ENCODE assay signal across 26 cellular contexts in the genomic region with DNA sequence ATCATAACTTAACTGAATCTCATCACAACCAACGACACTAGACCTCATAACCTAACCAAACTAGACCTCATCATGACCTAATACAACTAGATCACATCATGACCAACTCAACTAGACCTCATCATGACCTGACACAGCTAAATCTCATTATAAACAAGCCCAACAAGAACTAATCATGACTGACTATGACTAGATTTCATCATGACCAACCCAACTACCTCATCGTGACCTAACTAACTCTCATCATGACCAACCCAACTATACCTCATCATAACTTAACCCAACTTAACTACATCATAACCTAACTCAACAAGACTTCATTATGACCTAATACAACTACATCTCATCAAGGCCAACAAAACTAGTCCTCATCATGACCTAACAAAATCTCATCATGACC.
A peak's percentile ranks its signal among the peaks of the same experiment; 100 is the strongest.
DNase-seq lines count a peak whose midpoint lies in the region; ATAC-seq, FAIRE-seq and TF ChIP-seq lines count a peak whose summit lies in the region.
"Had no signal": no experiment of that assay in that cellular context is flagged by ENCODE, and none has a peak within 500 bp of the region (broad histone marks: within the 10 kb centered on the region; RNA-seq: fewer than 3 reads in every experiment).

No MANE protein-coding gene starts in this region.

- H2BK5ac ChIP-seq in H1 (ENCODE audit: low read depth, low read length): no peak overlapping the region

- H4K5ac ChIP-seq in H1 (ENCODE audit: insufficient read length, low read depth, low read length): no peak overlapping the region

- RAD21 ChIA-PET in GM12878 (lab: Charles Lee; ENCODE audit: unreplicated experiment): no interaction called here

- no peak overlapping the region for H3K23ac ChIP-seq in H1 (ENCODE audit: insufficient read length)

- no peaks in the 10 kb centered on the region; the same call in 1 of the 2 replicates for H3K79me1 ChIP-seq in H1 (ENCODE audit: low read depth, low read length)

- no peak overlapping the region for H3K27ac ChIP-seq in HEK293 (ENCODE audit: extremely low read depth, low read depth, low read length)
- no peak overlapping the region for H3K27ac ChIP-seq in GM12878 (ENCODE audit: control insufficient read depth, insufficient read depth)
- H3K27ac ChIP-seq in H1 (ENCODE audit: low read depth, low read length): no peak overlapping the region
- H3K27ac ChIP-seq in caudate nucleus (ENCODE audit: low read depth, low read length): no peak overlapping the region
- H3K27ac ChIP-seq: BLaER1 had no signal

- no peak overlapping the region for H4K8ac ChIP-seq in H1 (ENCODE audit: extremely low read depth, insufficient read depth, low read length)

- no peak for ATAC-seq in GM12878
- ATAC-seq in naive thymus-derived CD8-positive, alpha-beta T cell: no peak

- TF ChIP-seq POLR2A in GM12891 (IDR thresholded peaks at IDR 0.05; ENCODE audit: low read depth, low read length) (no peak), GM12878 (IDR thresholded peaks at IDR 0.05; ENCODE audit: low read depth, low read length) (no peak), H1 (IDR thresholded peaks at IDR 0.05; ENCODE audit: control extremely low read depth in 1 of 2, low read depth in 2 of 2, low read length in 2 of 2) (no peak)

- CTCF ChIA-PET in HEK293 (lab: Yijun Ruan, JAX): no interaction called here
- CTCF ChIA-PET in GM12878 (lab: Yijun Ruan, JAX): no interaction called here
- CTCF ChIA-PET in H1 (lab: Charles Lee; ENCODE audit: partially characterized antibody): no interaction called here

- no peaks in the 10 kb centered on the region for H3K79me2 ChIP-seq in GM12878 (ENCODE audit: control insufficient read depth, insufficient read depth, low read length)
- peaks cover 12 to 33% of the 10 kb centered on the region in 2 experiments; a peak in 3 of 4 replicates for H3K79me2 ChIP-seq in H1 (ENCODE audit: control insufficient read depth in 1 of 2, insufficient read depth in 2 of 2, low read length in 2 of 2)

- in situ Hi-C loops in GM12878 (cut with MboI): no loop called here

- H3K4me2 ChIP-seq in GM12878 (ENCODE audit: control insufficient read depth, insufficient read depth): no peak overlapping the region
- no peak overlapping the region for H3K4me2 ChIP-seq in H1 (ENCODE audit: insufficient read depth in 1 of 2, low read depth in 2 of 2, low read length in 2 of 2)
- H3K4me2 ChIP-seq: BLaER1 had no signal

- no peak overlapping the region for H2BK12ac ChIP-seq in H1 (ENCODE audit: low read depth, low read length)

- H3K27me3 ChIP-seq in GM12878 (replicated peaks in 1 of 2; ENCODE audit: control insufficient read depth in 2 of 2, insufficient read depth in 2 of 2, low read length in 1 of 2) (no peaks in the 10 kb centered on the region), H1 (replicated peaks in 1 of 4; ENCODE audit: control insufficient read depth in 3 of 4, extremely low read depth in 1 of 4, insufficient read depth in 3 of 4, low read length in 3 of 4) (no peaks in the 10 kb centered on the region)
- H3K27me3 ChIP-seq: BE2C, BLaER1 had no signal

- H3K18ac ChIP-seq in H1 (ENCODE audit: extremely low read depth, low read length): no peak overlapping the region

- no peak overlapping the region for H3K4me3 Mint-ChIP-seq in naive thymus-derived CD8-positive, alpha-beta T cell
- H3K4me3 Mint-ChIP-seq: CD14-positive monocyte; CD4-positive, alpha-beta memory T cell; CD4-positive, CD25-positive, alpha-beta regulatory T cell; CD8-positive, alpha-beta memory T cell had no signal

- H3K4me1 ChIP-seq in HEK293 (ENCODE audit: control insufficient read depth, insufficient read depth, low read length) (no peaks in the 10 kb centered on the region), GM12878 (ENCODE audit: control insufficient read depth, insufficient read depth, low read length) (no peaks in the 10 kb centered on the region), H1 (replicated peaks in 1 of 4; ENCODE audit: control insufficient read depth in 3 of 4, insufficient read depth in 4 of 4, low read length in 3 of 4) (no peaks in the 10 kb centered on the region)
- H3K4me1 ChIP-seq: BE2C had no signal

- H3K27ac Mint-ChIP-seq in naive thymus-derived CD8-positive, alpha-beta T cell: no peak overlapping the region
- H3K27ac Mint-ChIP-seq: CD14-positive monocyte; CD4-positive, alpha-beta memory T cell; CD4-positive, CD25-positive, alpha-beta regulatory T cell; CD8-positive, alpha-beta memory T cell had no signal

- H3K9me3 ChIP-seq in HEK293 (ENCODE audit: control insufficient read depth, insufficient read depth, low read depth, low read length) (no peaks in the 10 kb centered on the region), GM12878 (replicated peaks; ENCODE audit: control insufficient read depth, insufficient read depth, low read length) (peaks cover 2% of the 10 kb centered on the region), H1 (ENCODE audit: insufficient read depth in 2 of 2, low read depth in 1 of 2, low read length in 1 of 2) (peaks cover 0 to 16% of the 10 kb centered on the region in 2 experiments; a peak in 1 of 4 replicates)
- H3K9me3 ChIP-seq: BE2C had no signal

- no peak overlapping the region for H2AFZ ChIP-seq in GM12878 (ENCODE audit: control insufficient read depth, low read depth, low read length)
- no peak overlapping the region for H2AFZ ChIP-seq in H1 (ENCODE audit: low read length)

- FAIRE-seq in GM12891 (lab: Jason Lieb, UNC): peak; percentile 76
- FAIRE-seq in GM12878 (lab: Jason Lieb, UNC): no peak
- FAIRE-seq in H1 (lab: Jason Lieb, UNC): peak; percentile 69
- FAIRE-seq: A204.1, GM18507 had no signal

- H3K36me3 ChIP-seq in HEK293 (ENCODE audit: control insufficient read depth in 2 of 2, insufficient read depth in 1 of 2, low read length in 2 of 2) (no peaks in the 10 kb centered on the region), GM12878 (ENCODE audit: control insufficient read depth in 2 of 2, insufficient read depth in 2 of 2, low read length in 1 of 2) (peaks cover 2 to 3% of the 10 kb centered on the region in 2 experiments; a peak in 2 of 4 replicates), H1 (ENCODE audit: control insufficient read depth in 2 of 4, insufficient read depth in 4 of 4, low read length in 3 of 4) (peaks cover 0 to 3% (median 0%) of the 10 kb centered on the region in 4 experiments; a peak in 3 of 8 replicates)
- H3K36me3 ChIP-seq: BE2C had no signal

- H3K14ac ChIP-seq in H1 (ENCODE audit: insufficient read length): no peak overlapping the region

- no peak overlapping the region for H3K56ac ChIP-seq in H1 (replicated peaks; ENCODE audit: insufficient read length, low read depth, low read length)

- no peak overlapping the region for H2AK5ac ChIP-seq in H1 (ENCODE audit: low read depth, low read length)

- BruUV-seq in GM12878 (replicated peaks; lab: Mats Ljungman, UMichigan): no TSS peak

- H3K4ac ChIP-seq in H1 (replicated peaks; ENCODE audit: insufficient read length, low read depth, low read length): no peak overlapping the region

- H3K36me3 Mint-ChIP-seq in naive thymus-derived CD8-positive, alpha-beta T cell: peaks cover under 1 to 25% (median 19%) of the 10 kb centered on the region in 3 donors

- peaks cover 12% of the 10 kb centered on the region; the same call in 1 of the 2 replicates for H3K23me2 ChIP-seq in H1 (ENCODE audit: low read depth, low read length)

- H4K20me1 ChIP-seq in GM12878 (ENCODE audit: control insufficient read depth, insufficient read depth) (no peaks in the 10 kb centered on the region), H1 (replicated peaks in 1 of 2; ENCODE audit: control insufficient read depth in 1 of 2, insufficient read depth in 2 of 2, low read length in 2 of 2) (no peaks in the 10 kb centered on the region)
- H4K20me1 ChIP-seq: BLaER1 had no signal

- POLR2A ChIA-PET in HEK293 (lab: Yijun Ruan, JAX) (no interaction called here), GM12878 (lab: Charles Lee) (no interaction called here), H1 (lab: Charles Lee; ENCODE audit: partially characterized antibody) (no interaction called here)
- POLR2A ChIA-PET in naive thymus-derived CD8-positive, alpha-beta T cell (lab: Charles Lee): no interaction called here

- TF ChIP-seq RAD21 in GM12878 (IDR thresholded peaks at IDR 0.05; ENCODE audit: insufficient read depth, low read depth, low read length) (no peak), H1 (IDR thresholded peaks at IDR 0.05 in 1 of 2, conservative IDR thresholded peaks at IDR 0.05 in 1 of 2; ENCODE audit: low read depth in 2 of 2, low read length in 2 of 2) (no peak)

- H4K91ac ChIP-seq in H1 (replicated peaks; ENCODE audit: insufficient read length, low read length): no peak overlapping the region

- H3K27me3 Mint-ChIP-seq in naive thymus-derived CD8-positive, alpha-beta T cell: no peaks in the 10 kb centered on the region
- H3K27me3 Mint-ChIP-seq: CD4-positive, alpha-beta memory T cell; CD4-positive, CD25-positive, alpha-beta regulatory T cell; CD8-positive, alpha-beta memory T cell had no signal

- H2BK15ac ChIP-seq in H1 (ENCODE audit: low read length): no peak overlapping the region

- 53% methylated on average over 2 of the region's 2 CpGs for WGBS in GM12878 (ENCODE audit: insufficient coverage, insufficient replicate concordance, low lambda C conversion rate, missing lambda C conversion rate)
- 89 to 100% methylated on average over 1 to 2 of the region's 2 CpGs for WGBS in H1 (ENCODE audit: extremely low coverage in 1 of 2, insufficient coverage in 1 of 2, insufficient read length in 1 of 2, insufficient replicate concordance in 2 of 2, low coverage in 1 of 2, low lambda C conversion rate in 2 of 2, missing lambda C conversion rate in 1 of 2), 2 experiments

- no peaks in the 10 kb centered on the region for H3K4me1 Mint-ChIP-seq in naive thymus-derived CD8-positive, alpha-beta T cell
- H3K4me1 Mint-ChIP-seq: CD14-positive monocyte; CD4-positive, alpha-beta memory T cell; CD4-positive, CD25-positive, alpha-beta regulatory T cell; CD8-positive, alpha-beta memory T cell had no signal

- intact Hi-C loops in GM12878 (cut with micrococcal nuclease; ENCODE audit: unreplicated experiment): no loop called here

- H3K4me3 ChIP-seq in HEK293 (ENCODE audit: low read depth, low read length): no peak overlapping the region
- H3K4me3 ChIP-seq in GM12878: no peak overlapping the region
- no peak overlapping the region for H3K4me3 ChIP-seq in H1 (ENCODE audit: extremely low read depth in 1 of 4, insufficient read depth in 2 of 4, low read depth in 3 of 4, low read length in 4 of 4)
- H3K4me3 ChIP-seq: BLaER1 had no signal

- DNase-seq in GM12891 (ENCODE audit: insufficient read length, low spot score): no peak
- DNase-seq in GM12878 (ENCODE audit: low read depth, low spot score): no peak
- DNase-seq in H1 (ENCODE audit: low read depth in 1 of 2, low spot score in 2 of 2): no peak
- no peak for DNase-seq in naive thymus-derived CD8-positive, alpha-beta T cell
- no peak for DNase-seq in caudate nucleus (lab: John Stamatoyannopoulos, UW)
- DNase-seq in putamen (ENCODE audit: low spot score): no peak
- DNase-seq: 8988T; ACHN; BE2C; C1 segment of cervical spinal cord; CD4-positive, alpha-beta memory T cell; CD4-positive, CD25-positive, alpha-beta regulatory T cell; CD8-positive, alpha-beta memory T cell; COR-L47; DMS 273 treated with DMSO at 0.1 percent for 48 hours; DMS153; DMS53; DMS79; DND-41; EL; GDM1 had no signal

- H3K9me3 Mint-ChIP-seq in naive thymus-derived CD8-positive, alpha-beta T cell: peaks cover 0 to 4% (median 0%) of the 10 kb centered on the region in 9 donors
- H3K9me3 Mint-ChIP-seq: CD14-positive monocyte; CD8-positive, alpha-beta memory T cell had no signal

- H3K9ac ChIP-seq in GM12878 (ENCODE audit: control insufficient read depth, insufficient read depth, low read length) (no peak overlapping the region), H1 (replicated peaks in 1 of 4; ENCODE audit: extremely low read depth in 1 of 4, low read depth in 3 of 4, low read length in 3 of 4) (no peak overlapping the region)
- H3K9ac ChIP-seq: BLaER1 had no signal

- TF ChIP-seq CTCF in HEK293 (tag by site-specific recombination; IDR thresholded peaks at IDR 0.05) (no peak), GM12878 (IDR thresholded peaks at IDR 0.05 in 2 of 3, conservative IDR thresholded peaks at IDR 0.05 in 1 of 3; ENCODE audit: control insufficient read depth in 2 of 3, extremely low read depth in 1 of 3, insufficient read depth in 1 of 3, low read depth in 3 of 3, low read length in 3 of 3) (no peak), H1 (IDR thresholded peaks at IDR 0.05; ENCODE audit: control extremely low read depth in 1 of 3, insufficient read depth in 1 of 3, low read depth in 1 of 3, low read length in 3 of 3) (no peak)

- TF ChIP-seq EP300 in GM12878 (IDR thresholded peaks at IDR 0.05; ENCODE audit: borderline replicate concordance in 1 of 2, control insufficient read depth in 1 of 2, low read depth in 2 of 2, low read length in 2 of 2) (no peak), H1 (IDR thresholded peaks at IDR 0.05; ENCODE audit: borderline replicate concordance in 1 of 2, low read depth in 2 of 2, low read length in 2 of 2) (no peak)

- H2BK20ac ChIP-seq in H1 (ENCODE audit: low read length): no peak overlapping the region

- no peak overlapping the region for H2BK120ac ChIP-seq in H1 (replicated peaks; ENCODE audit: low read depth, low read length)

- SMC1A ChIA-PET in GM12878 (lab: Charles Lee; ENCODE audit: uncharacterized antibody, unreplicated experiment): no interaction called here
